Comparison of ENCODE assay signal across 18 cellular contexts in genomic region chrX:119647089-119647488, GRCh38. TPM values are rescaled to one million over a fixed set of nuclear protein-coding genes. Genes with fewer than 3 reads are reported as not detected.
DNase-seq lines count a peak whose midpoint lies in the region; ATAC-seq and TF ChIP-seq lines count a peak whose summit lies in the region.
"Had no signal": no experiment of that assay in that cellular context is flagged by ENCODE, and none has a peak within 500 bp of the region (broad histone marks: within the 10 kb centered on the region; RNA-seq: fewer than 3 reads in every experiment).

No MANE protein-coding gene starts in this region.

- H2AK5ac ChIP-seq in IMR-90 (ENCODE audit: low read depth, low read length) (no peak overlapping the region), mesendoderm (ENCODE audit: low read length) (no peak overlapping the region)

- TF ChIP-seq CTCF in IMR-90 (conservative IDR thresholded peaks at IDR 0.05; ENCODE audit: low read depth, low read length) = no peak

- H2BK20ac ChIP-seq in IMR-90 (ENCODE audit: low read depth, low read length) = no peak overlapping the region

- H3K4me3 Mint-ChIP-seq in activated CD8-positive, alpha-beta memory T cell treated with anti-CD3 and anti-CD28 coated beads, Interleukin-2, amount 10 ng/mL, durations not matched to agents 7 days and 5 days = peak overlapping the region; percentile 28
- no peak overlapping the region for H3K4me3 Mint-ChIP-seq in activated naive CD8-positive, alpha-beta T cell treated with anti-CD3 and anti-CD28 coated beads for 36 hours
- peak overlapping the region; percentile 46 for H3K4me3 Mint-ChIP-seq in stimulated activated effector memory CD8-positive, alpha-beta T cell treated with anti-CD3 and anti-CD28 coated beads, Interleukin-12 subunit alpha, Interleukin-12 subunit beta, amount 100 ng/mL, for 72 hours
- H3K4me3 Mint-ChIP-seq: WTC11 had no signal

- intact Hi-C loops in IMR-90 (cut with micrococcal nuclease) = no loop called here

- no peak overlapping the region for H3K9ac ChIP-seq in IMR-90 (ENCODE audit: low read depth, low read length)
- H3K9ac ChIP-seq in mesendoderm (ENCODE audit: low read length) = no peak overlapping the region

- peaks cover 43% of the 10 kb centered on the region for H3K36me3 Mint-ChIP-seq in activated CD8-positive, alpha-beta memory T cell treated with anti-CD3 and anti-CD28 coated beads, Interleukin-2, amount 10 ng/mL, durations not matched to agents 7 days and 5 days
- H3K36me3 Mint-ChIP-seq in activated naive CD8-positive, alpha-beta T cell treated with anti-CD3 and anti-CD28 coated beads for 36 hours = peaks cover 32% of the 10 kb centered on the region
- H3K36me3 Mint-ChIP-seq in stimulated activated effector memory CD8-positive, alpha-beta T cell treated with anti-CD3 and anti-CD28 coated beads, Interleukin-12 subunit alpha, Interleukin-12 subunit beta, amount 100 ng/mL, for 72 hours = peaks cover 99% of the 10 kb centered on the region

- no peak overlapping the region for H2BK5ac ChIP-seq in IMR-90 (ENCODE audit: low read depth, low read length, poor library complexity, severe bottlenecking)
- no peak overlapping the region for H2BK5ac ChIP-seq in mesendoderm (ENCODE audit: low read length)

- no peak overlapping the region for H2AFZ ChIP-seq in IMR-90 (replicated peaks; ENCODE audit: low read length, poor library complexity)

- H3K56ac ChIP-seq in IMR-90 (ENCODE audit: extremely low read depth, insufficient read depth, low read length) = no peak overlapping the region
- no peak overlapping the region for H3K56ac ChIP-seq in mesendoderm (ENCODE audit: low read length)

- no peak for ATAC-seq in activated CD8-positive, alpha-beta memory T cell treated with anti-CD3 and anti-CD28 coated beads, Interleukin-2, amount 10 ng/mL, durations not matched to agents 7 days and 5 days
- no peak for ATAC-seq in IMR-90 (ENCODE audit: low read depth)
- ATAC-seq in stimulated activated effector memory CD8-positive, alpha-beta T cell treated with anti-CD3 and anti-CD28 coated beads, Interleukin-12 subunit alpha, Interleukin-12 subunit beta, amount 100 ng/mL, for 72 hours = no peak
- ATAC-seq: left lobe of liver, WTC11 had no signal

- CTCF ChIA-PET in activated CD8-positive, alpha-beta memory T cell treated with anti-CD3 and anti-CD28 coated beads, Interleukin-2, amount 10 ng/mL, durations not matched to agents 7 days and 5 days (lab: Charles Lee) = interaction anchor here (1.0 to 2.2 kb wide), 2 partner anchors 48 to 80 kb away, joined by 3 to 5 read pairs; no protein-coding TSS in a partner anchor
- CTCF ChIA-PET in IMR-90 (lab: Yijun Ruan, JAX) = no interaction called here

- H3K27ac ChIP-seq in IMR-90 (ENCODE audit: insufficient read depth, low read length) (no peak overlapping the region), mesendoderm (ENCODE audit: low read depth, low read length) (no peak overlapping the region)
- H3K27ac ChIP-seq: neutrophil had no signal

- H3K23ac ChIP-seq in IMR-90 (ENCODE audit: low read depth, low read length) (no peak overlapping the region), mesendoderm (ENCODE audit: low read length) (no peak overlapping the region)

- H3K4ac ChIP-seq in IMR-90 (ENCODE audit: low read depth, low read length) = no peak overlapping the region
- no peak overlapping the region for H3K4ac ChIP-seq in mesendoderm (ENCODE audit: low read depth, low read length)

- H4K8ac ChIP-seq in IMR-90 (ENCODE audit: low read depth in 2 of 2, low read length in 2 of 2) (no peak overlapping the region), mesendoderm (ENCODE audit: low read depth, low read length) (no peak overlapping the region)

- H3K4me3 ChIP-seq in IMR-90 (ENCODE audit: insufficient read depth, low read depth, low read length) (no peak overlapping the region), mesendoderm (ENCODE audit: low read length) (no peak overlapping the region)
- H3K4me3 ChIP-seq: smooth muscle cell had no signal

- H3K4me2 ChIP-seq in IMR-90 (ENCODE audit: low read depth, low read length) (no peak overlapping the region), mesendoderm (ENCODE audit: low read length) (no peak overlapping the region)
- H3K4me2 ChIP-seq: smooth muscle cell had no signal

- POLR2A ChIA-PET in IMR-90 (lab: Charles Lee; ENCODE audit: unreplicated experiment) = no interaction called here

- peaks cover 45% of the 10 kb centered on the region for H3K4me1 Mint-ChIP-seq in activated CD8-positive, alpha-beta memory T cell treated with anti-CD3 and anti-CD28 coated beads, Interleukin-2, amount 10 ng/mL, durations not matched to agents 7 days and 5 days
- H3K4me1 Mint-ChIP-seq in activated naive CD8-positive, alpha-beta T cell treated with anti-CD3 and anti-CD28 coated beads for 36 hours = peaks cover 31% of the 10 kb centered on the region
- H3K4me1 Mint-ChIP-seq in stimulated activated effector memory CD8-positive, alpha-beta T cell treated with anti-CD3 and anti-CD28 coated beads, Interleukin-12 subunit alpha, Interleukin-12 subunit beta, amount 100 ng/mL, for 72 hours = peaks cover 28% of the 10 kb centered on the region
- H3K4me1 Mint-ChIP-seq: WTC11 had no signal

- H3K14ac ChIP-seq in IMR-90 (replicated peaks; ENCODE audit: low read depth, low read length) = no peak overlapping the region

- H3K79me1 ChIP-seq in IMR-90 (ENCODE audit: low read depth in 1 of 2, low read length in 2 of 2) (no peaks in the 10 kb centered on the region), mesendoderm (ENCODE audit: low read length) (no peaks in the 10 kb centered on the region)

- in situ Hi-C loops in IMR-90 (cut with MboI; ENCODE audit: low sequenced_read_pairs) = no loop called here

- peaks cover 4% of the 10 kb centered on the region; the same call in 1 of the 2 replicates for H3K36me3 ChIP-seq in IMR-90 (ENCODE audit: control insufficient read depth, insufficient read depth, low read length)
- H3K36me3 ChIP-seq in mesendoderm (ENCODE audit: control insufficient read depth, insufficient read depth, low read length) = no peaks in the 10 kb centered on the region

- H4K20me1 ChIP-seq in IMR-90 (ENCODE audit: insufficient read depth, low read length) = no peaks in the 10 kb centered on the region

- no peak overlapping the region for H2BK120ac ChIP-seq in IMR-90 (ENCODE audit: low read depth, low read length)
- H2BK120ac ChIP-seq in mesendoderm (ENCODE audit: low read depth, low read length) = no peak overlapping the region

- peak overlapping the region; percentile 95 for H3K27ac Mint-ChIP-seq in activated CD8-positive, alpha-beta memory T cell treated with anti-CD3 and anti-CD28 coated beads, Interleukin-2, amount 10 ng/mL, durations not matched to agents 7 days and 5 days
- H3K27ac Mint-ChIP-seq in activated naive CD8-positive, alpha-beta T cell treated with anti-CD3 and anti-CD28 coated beads for 36 hours = peak overlapping the region; percentile 90
- H3K27ac Mint-ChIP-seq in stimulated activated effector memory CD8-positive, alpha-beta T cell treated with anti-CD3 and anti-CD28 coated beads, Interleukin-12 subunit alpha, Interleukin-12 subunit beta, amount 100 ng/mL, for 72 hours = peak overlapping the region; percentile 77
- H3K27ac Mint-ChIP-seq: WTC11 had no signal

- H3K9me1 ChIP-seq in IMR-90 (ENCODE audit: insufficient read depth, low read length) = no peaks in the 10 kb centered on the region

- no peaks in the 10 kb centered on the region for H3K79me2 ChIP-seq in mesendoderm (ENCODE audit: control insufficient read depth, insufficient read depth, low read length)

- no peak overlapping the region for H2AK9ac ChIP-seq in IMR-90 (replicated peaks; ENCODE audit: low read depth, low read length, poor library complexity)

- H3K9me3 ChIP-seq in IMR-90 (ENCODE audit: control insufficient read depth, insufficient read depth, low read length) = no peaks in the 10 kb centered on the region
- H3K9me3 ChIP-seq: neutrophil had no signal

- H2BK15ac ChIP-seq in IMR-90 (ENCODE audit: low read depth, low read length) = no peak overlapping the region
- no peak overlapping the region for H2BK15ac ChIP-seq in mesendoderm (replicated peaks; ENCODE audit: low read depth)

- H4K5ac ChIP-seq in IMR-90 (ENCODE audit: low read depth, low read length) (no peak overlapping the region), mesendoderm (ENCODE audit: low read length) (no peak overlapping the region)

- no peaks in the 10 kb centered on the region for H3K4me1 ChIP-seq in IMR-90 (ENCODE audit: control insufficient read depth, insufficient read depth, low read length)
- H3K4me1 ChIP-seq in mesendoderm (ENCODE audit: control insufficient read depth, low read depth, low read length) = no peaks in the 10 kb centered on the region

- no peak overlapping the region for H4K91ac ChIP-seq in IMR-90 (ENCODE audit: insufficient read depth, low read depth, low read length)

- no TSS peak for BruUV-seq in IMR-90 (replicated peaks; lab: Mats Ljungman, UMichigan)

- no peaks in the 10 kb centered on the region for H3K9me3 Mint-ChIP-seq in activated CD8-positive, alpha-beta memory T cell treated with anti-CD3 and anti-CD28 coated beads, Interleukin-2, amount 10 ng/mL, durations not matched to agents 7 days and 5 days (ENCODE audit: low read depth)
- no peaks in the 10 kb centered on the region for H3K9me3 Mint-ChIP-seq in activated naive CD8-positive, alpha-beta T cell treated with anti-CD3 and anti-CD28 coated beads for 36 hours
- H3K9me3 Mint-ChIP-seq in stimulated activated effector memory CD8-positive, alpha-beta T cell treated with anti-CD3 and anti-CD28 coated beads, Interleukin-12 subunit alpha, Interleukin-12 subunit beta, amount 100 ng/mL, for 72 hours = no peaks in the 10 kb centered on the region
- H3K9me3 Mint-ChIP-seq: WTC11 had no signal

- TF ChIP-seq POLR2A in IMR-90 (IDR thresholded peaks at IDR 0.05; ENCODE audit: low read depth, low read length) = no peak

- DNase-seq in activated CD8-positive, alpha-beta memory T cell treated with anti-CD3 and anti-CD28 coated beads, Interleukin-2, amount 10 ng/mL, durations not matched to agents 7 days and 5 days = no peak
- no peak for DNase-seq in activated CD8-positive, alpha-beta memory T cell treated with anti-CD3 and anti-CD28 coated beads, Interleukin-2, amount 50 U/mL, for 4 hours
- DNase-seq in IMR-90 (no peak), GM19240 (ENCODE audit: insufficient read length, low spot score) (no peak), mesendoderm (no peak), NK-92 (lab: John Stamatoyannopoulos, UW; ENCODE audit: unreplicated experiment) (no peak)
- DNase-seq in activated naive CD8-positive, alpha-beta T cell treated with anti-CD3 and anti-CD28 coated beads for 36 hours = no peak
- DNase-seq in stimulated activated effector memory CD8-positive, alpha-beta T cell treated with anti-CD3 and anti-CD28 coated beads, Interleukin-12 subunit alpha, Interleukin-12 subunit beta, amount 100 ng/mL, for 72 hours (ENCODE audit: low spot score in 2 of 2) = no peak
- DNase-seq: activated naive CD4-positive, alpha-beta T cell treated with anti-CD3 and anti-CD28 coated beads, Interleukin-2, amount 50 U/mL, for 16 hours; DMS79 treated with DMSO at 0.1 percent for 48 hours; NCI-H1048; NCI-H524 treated with DMSO at 0.1 percent for 48 hours; Right ventricle myocardium superior; stimulated activated CD4-positive, alpha-beta T cell treated with anti-CD3 and anti-CD28 coated beads, Interleukin-4, amount 100 ng/mL, for 24 hours had no signal

- H3K27me3 ChIP-seq in IMR-90 (ENCODE audit: control insufficient read depth, insufficient read depth, low read length) = no peaks in the 10 kb centered on the region
- H3K27me3 ChIP-seq in mesendoderm (ENCODE audit: insufficient read depth, low read length, poor library complexity) = no peaks in the 10 kb centered on the region
- H3K27me3 ChIP-seq: neutrophil had no signal

- TF ChIP-seq RAD21 in IMR-90 (IDR thresholded peaks at IDR 0.05; ENCODE audit: low read length) = no peak

- H3K18ac ChIP-seq in IMR-90 (ENCODE audit: low read depth, low read length) (no peak overlapping the region), mesendoderm (ENCODE audit: low read length) (no peak overlapping the region)

- H3K27me3 Mint-ChIP-seq in activated CD8-positive, alpha-beta memory T cell treated with anti-CD3 and anti-CD28 coated beads, Interleukin-2, amount 10 ng/mL, durations not matched to agents 7 days and 5 days = no peaks in the 10 kb centered on the region
- H3K27me3 Mint-ChIP-seq in activated naive CD8-positive, alpha-beta T cell treated with anti-CD3 and anti-CD28 coated beads for 36 hours = no peaks in the 10 kb centered on the region

- dilution Hi-C loops in IMR-90 (cut with HindIII; ENCODE audit: low sequenced_read_pairs, unreplicated experiment) = no loop called here

- WGBS in IMR-90 (ENCODE audit: extremely low coverage in 2 of 2, insufficient read length in 1 of 2), 2 experiments = no CpG with 5 or more reads among the region's 2 CpGs
- no CpG with 5 or more reads among the region's 2 CpGs for WGBS in mesendoderm (ENCODE audit: extremely low coverage, insufficient coverage, low lambda C conversion rate)

RNA-seq across cellular contexts. Expression of gene NKRF, which starts 40.9 kb away (rescaled TPM):
- 10 to 100 TPM; 16.9 to 22.0 TPM for total RNA-seq in activated CD8-positive, alpha-beta memory T cell treated with anti-CD3 and anti-CD28 coated beads, Interleukin-2, amount 10 ng/mL, durations not matched to agents 7 days and 5 days
- total RNA-seq in IMR-90 (2012; rRNA removed) = 2.2 and 3.6 TPM in 2 replicates
- polyA plus RNA-seq in IMR-90 (2012; rRNA removed) = 4.1 TPM in 2 replicates
- polyA plus RNA-seq in IMR-90 (2012; cell fraction: cytosol; rRNA removed) = 0.78 and 0.81 TPM in 2 replicates
- polyA plus RNA-seq in IMR-90 (2012; cell fraction: nucleus; rRNA removed; ENCODE audit: low replicate concordance) = 0.86 and 5.4 TPM in 2 replicates
- total RNA-seq in activated naive CD8-positive, alpha-beta T cell treated with anti-CD3 and anti-CD28 coated beads for 36 hours = 10 to 100 TPM; 29.8 to 30.9 TPM
- 12.3 TPM for polyA plus RNA-seq in mesendoderm (2013, experiment 1 of 2)
- polyA plus RNA-seq in mesendoderm (2013, experiment 2 of 2) = 12.2 TPM

RNA-seq across cellular contexts. Expression of gene SEPTIN6, which starts 45.9 kb away (rescaled TPM):
- total RNA-seq in activated CD8-positive, alpha-beta memory T cell treated with anti-CD3 and anti-CD28 coated beads, Interleukin-2, amount 10 ng/mL, durations not matched to agents 7 days and 5 days = 100 to 1,000 TPM; 236 to 263 TPM
- 14.2 and 19.0 TPM in 2 replicates for total RNA-seq in IMR-90 (2012; rRNA removed)
- polyA plus RNA-seq in IMR-90 (2012; rRNA removed) = 13.9 and 16.2 TPM in 2 replicates
- polyA plus RNA-seq in IMR-90 (2012; cell fraction: cytosol; rRNA removed) = 10.4 and 13.4 TPM in 2 replicates
- 6.4 and 11.3 TPM in 2 replicates for polyA plus RNA-seq in IMR-90 (2012; cell fraction: nucleus; rRNA removed; ENCODE audit: low replicate concordance)
- 100 to 1,000 TPM; 187 to 202 TPM for total RNA-seq in activated naive CD8-positive, alpha-beta T cell treated with anti-CD3 and anti-CD28 coated beads for 36 hours
- polyA plus RNA-seq in mesendoderm (2013, experiment 1 of 2) = 19.8 TPM
- 20.8 TPM for polyA plus RNA-seq in mesendoderm (2013, experiment 2 of 2)
